ENCODE assay signal across 8 cellular contexts in genomic region chrX:110341189-110342035, GRCh38. TPM values are rescaled to one million over a fixed set of nuclear protein-coding genes. Genes with fewer than 3 reads are reported as not detected.
DNase-seq lines count a peak whose midpoint lies in the region; ATAC-seq and TF ChIP-seq lines count a peak whose summit lies in the region.
"Had no signal": no experiment of that assay in that cellular context is flagged by ENCODE, and none has a peak within 500 bp of the region (broad histone marks: within the 10 kb centered on the region; RNA-seq: fewer than 3 reads in every experiment).

No MANE protein-coding gene starts in this region.

- WGBS in heart right ventricle, 2 donors = 85 to 86% methylated on average over 11 of the region's 11 CpGs

- H3K36me3 ChIP-seq in heart right ventricle = no peaks in the 10 kb centered on the region
- no peaks in the 10 kb centered on the region for H3K36me3 ChIP-seq in left lung
- H3K36me3 ChIP-seq in uterus = no peaks in the 10 kb centered on the region

- DNase-seq in SK-MEL-5 (ENCODE audit: low read depth, low spot score) (peak; percentile 29), sciatic nerve (ENCODE audit: low spot score) (no peak), heart right ventricle (no peak), left lung (no peak), uterus (no peak)

- intact Hi-C loops in sciatic nerve (cut with DNase I) = no loop called here
- intact Hi-C loops in heart right ventricle (cut with DNase I) = no loop called here
- intact Hi-C loops in left lung (cut with DNase I) = no loop called here
- intact Hi-C loops in uterus (cut with DNase I; ENCODE audit: low total_unique reads) = no loop called here

- no peaks in the 10 kb centered on the region for H3K4me1 ChIP-seq in heart right ventricle
- no peaks in the 10 kb centered on the region for H3K4me1 ChIP-seq in left lung
- H3K4me1 ChIP-seq in uterus = no peaks in the 10 kb centered on the region

- H3K9me3 ChIP-seq in heart right ventricle (peaks cover 0 to 3% (median 0%) of the 10 kb centered on the region in 11 donors), left lung (no peaks in the 10 kb centered on the region), uterus (no peaks in the 10 kb centered on the region)

- peaks cover 0 to 18% (median 0%) of the 10 kb centered on the region in 7 donors for H3K27me3 ChIP-seq in heart right ventricle
- H3K27me3 ChIP-seq in left lung = no peaks in the 10 kb centered on the region
- H3K27me3 ChIP-seq in uterus = no peaks in the 10 kb centered on the region

- H3K4me3 ChIP-seq in heart right ventricle (no peak overlapping the region), left lung (no peak overlapping the region), uterus (no peak overlapping the region)

- in situ Hi-C loops in SK-MEL-5 (cut with HindIII; ENCODE audit: low pct_unique_long_range_greater_than_20kb, low sequenced_read_pairs) = no loop called here

- no peak for TF ChIP-seq POLR2A in uterus (IDR thresholded peaks at IDR 0.05)

- peak; percentile 66 for ATAC-seq in GM18867 (IDR thresholded peaks at IDR 0.05; ENCODE audit: unreplicated experiment)
- ATAC-seq in HG02884 (IDR thresholded peaks at IDR 0.05; ENCODE audit: unreplicated experiment) = peak; percentile 86
- peak; percentile 60 for ATAC-seq in sciatic nerve
- no peak for ATAC-seq in heart right ventricle
- no peak for ATAC-seq in left lung

- TF ChIP-seq CTCF in heart right ventricle (IDR thresholded peaks at IDR 0.05) (no peak), left lung (IDR thresholded peaks at IDR 0.05) (no peak), uterus (IDR thresholded peaks at IDR 0.05) (no peak)

- H3K27ac ChIP-seq in heart right ventricle (no peak overlapping the region), left lung (no peak overlapping the region), uterus (no peak overlapping the region)

RNA-seq across cellular contexts. Expression of gene RTL9, which starts 17.2 kb away (rescaled TPM):
- 0.13 and 0.35 TPM in 2 replicates for total RNA-seq in SK-MEL-5 (2014; rRNA removed; shearing (Covaris generic))
- polyA plus RNA-seq in SK-MEL-5 (2015; cell fraction: cytosol; rRNA removed) = 0.38 and 0.45 TPM in 2 replicates
- polyA plus RNA-seq in SK-MEL-5 (2015; cell fraction: nucleus; rRNA removed) = 1.4 and 3.3 TPM in 2 replicates
- total RNA-seq in sciatic nerve = 0.09 TPM
- total RNA-seq in heart right ventricle = 1 to 10 TPM in 1 of 10 donors, under 1 TPM in 9; 0.39 to 1.2 (median 0.64) TPM
- under 1 TPM; 0.29 to 0.65 TPM for polyA plus RNA-seq in heart right ventricle
- total RNA-seq in left lung = under 1 TPM; 0.24 to 0.70 TPM
- total RNA-seq in uterus = under 1 TPM in 2 of 4 donors, not detected in 2; 0.40 to 0.48 TPM
- total RNA-seq: epithelial cell of proximal tubule had no signal

RNA-seq across cellular contexts. Expression of gene AMMECR1, which starts 23.5 kb away (rescaled TPM):
- 10.3 and 12.5 TPM in 2 replicates for total RNA-seq in SK-MEL-5 (2014; rRNA removed; shearing (Covaris generic))
- 9.4 and 10.6 TPM in 2 replicates for polyA plus RNA-seq in SK-MEL-5 (2015; cell fraction: cytosol; rRNA removed)
- 5.0 and 7.5 TPM in 2 replicates for polyA plus RNA-seq in SK-MEL-5 (2015; cell fraction: nucleus; rRNA removed)
- total RNA-seq in sciatic nerve (2.9 TPM), heart right ventricle (1 to 10 TPM in 5 of 10 donors, under 1 TPM in 5; 0.59 to 1.8 (median 1.1) TPM), left lung (10 to 100 TPM in 1 of 2 donors, 1 to 10 TPM in 1; 8.9 to 11.4 TPM), uterus (10 to 100 TPM in 1 of 4 donors, 1 to 10 TPM in 3; 1.0 to 12.1 (median 6.9) TPM)
- 1 to 10 TPM in 1 of 2 donors, under 1 TPM in 1; 0.74 to 1.0 TPM for polyA plus RNA-seq in heart right ventricle

Comparison
In these comparisons a context has a peak if more than half of its experiments do, and no peak if none do; other contexts are left out.
1. ATAC-seq: peak in GM18867 (single experiment), HG02884 (single experiment) and sciatic nerve (single experiment); none in heart right ventricle (0 of 8) and left lung (single experiment).